In the genomic region with DNA sequence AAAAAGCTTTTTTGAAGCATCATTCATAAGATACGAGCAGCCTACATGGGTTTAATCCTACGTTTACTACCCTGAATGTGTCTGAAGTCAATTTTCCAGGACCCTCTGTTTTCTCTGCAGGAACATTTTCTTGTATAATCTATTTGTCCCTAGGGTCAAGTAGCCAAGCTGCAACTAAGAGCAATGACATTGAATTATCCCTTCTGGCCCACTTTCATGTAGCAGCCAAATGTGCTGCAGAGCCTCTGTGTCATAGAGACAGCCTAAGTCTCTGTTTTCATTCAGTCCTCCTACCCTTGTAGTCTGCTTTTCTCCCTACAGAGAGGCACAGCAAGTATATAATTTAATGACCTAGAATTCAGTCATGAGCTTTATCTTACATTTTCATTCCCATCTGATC, we compare ENCODE assay signal across 19 cellular contexts.
"Had no signal": no experiment of that assay in that cellular context is flagged by ENCODE, and none has a peak within 500 bp of the region (broad histone marks: within the 10 kb centered on the region; RNA-seq: fewer than 3 reads in every experiment).

No MANE protein-coding gene starts in this region.

- H3K4me2 ChIP-seq: neural progenitor cell had no signal

- H3K36me3 ChIP-seq: adrenal gland, neural progenitor cell had no signal

- DNase-seq: activated CD4-positive, alpha-beta T cell treated with anti-CD3 and anti-CD28 coated beads, Interleukin-2, amount 10 ng/mL, durations not matched to agents 7 days and 5 days; activated CD4-positive, CD25-positive, alpha-beta regulatory T cell treated with anti-CD3 and anti-CD28 coated beads, Interleukin-2, amount 50 U/mL, for 72 hours; activated CD8-positive, alpha-beta memory T cell treated with anti-CD3 and anti-CD28 coated beads, Interleukin-2, amount 10 ng/mL, durations not matched to agents 7 days and 5 days; activated CD8-positive, alpha-beta T cell treated with anti-CD3 and anti-CD28 coated beads for 36 hours; activated T-cell treated with anti-CD3 and anti-CD28 coated beads for 4 hours; adrenal gland; effector memory CD4-positive, alpha-beta T cell; gastrocnemius medialis; head of caudate nucleus; left lung; mesendoderm; mucosa of descending colon; stimulated activated CD4-positive, alpha-beta T cell treated with anti-CD3 and anti-CD28 coated beads, Interleukin-4, amount 100 ng/mL, for 1 hour; stimulated activated naive CD4-positive, alpha-beta T cell; upper lobe of left lung had no signal

- H2AFZ ChIP-seq: neural progenitor cell had no signal

- H3K4me1 ChIP-seq: ascending aorta, gastrocnemius medialis, left lung, neural progenitor cell, upper lobe of left lung had no signal

- H3K9ac ChIP-seq: neural progenitor cell had no signal

- H3K27me3 ChIP-seq: adrenal gland, ascending aorta, gastrocnemius medialis, left lung, neural progenitor cell, upper lobe of left lung had no signal

- H3K27ac ChIP-seq: ascending aorta, gastrocnemius medialis, left lung, neural progenitor cell, upper lobe of left lung, VCaP had no signal

- H3K9me3 ChIP-seq: adrenal gland, ascending aorta, gastrocnemius medialis, left lung, mucosa of descending colon, upper lobe of left lung had no signal

- ATAC-seq: activated CD8-positive, alpha-beta memory T cell treated with anti-CD3 and anti-CD28 coated beads, Interleukin-2, amount 10 ng/mL, durations not matched to agents 7 days and 5 days; activated CD8-positive, alpha-beta T cell treated with anti-CD3 and anti-CD28 coated beads for 36 hours; esophagus mucosa; gastrocnemius medialis; left lung; mucosa of descending colon had no signal

- H3K4me3 ChIP-seq: adrenal gland, ascending aorta, gastrocnemius medialis, left lung, mucosa of descending colon, neural progenitor cell, upper lobe of left lung had no signal
